In genomic region chr11:12141283-12141682, GRCh38 we compare ENCODE assay signal across 16 cellular contexts. TPM values are rescaled to one million over a fixed set of nuclear protein-coding genes. Genes with fewer than 3 reads are reported as not detected.
DNase-seq lines count a peak whose midpoint lies in the region; ATAC-seq and TF ChIP-seq lines count a peak whose summit lies in the region.
"Had no signal": no experiment of that assay in that cellular context is flagged by ENCODE, and none has a peak within 500 bp of the region (broad histone marks: within the 10 kb centered on the region; RNA-seq: fewer than 3 reads in every experiment).

No MANE protein-coding gene starts in this region.

- H3F3A ChIP-seq in SK-N-SH (replicated peaks; ENCODE audit: insufficient read depth) = peaks cover 28% of the 10 kb centered on the region

- no peak overlapping the region for H3K4me2 ChIP-seq in SK-N-SH

- no peaks in the 10 kb centered on the region for H3K27me3 ChIP-seq in Caco-2 (replicated peaks; ENCODE audit: control insufficient read depth, insufficient read depth, low read length)
- no peaks in the 10 kb centered on the region for H3K27me3 ChIP-seq in brain microvascular endothelial cell (replicated peaks)
- H3K27me3 ChIP-seq in sigmoid colon = no peaks in the 10 kb centered on the region
- no peaks in the 10 kb centered on the region for H3K27me3 ChIP-seq in right lobe of liver
- no peaks in the 10 kb centered on the region for H3K27me3 ChIP-seq in SK-N-SH (ENCODE audit: insufficient read depth)

- H2AFZ ChIP-seq in SK-N-SH (ENCODE audit: low read depth) = no peak overlapping the region

- TF ChIP-seq RAD21 in SK-N-SH (IDR thresholded peaks at IDR 0.05; ENCODE audit: low read length) = no peak

- ATAC-seq in right lobe of liver (no peak), GM18511 (IDR thresholded peaks at IDR 0.05; ENCODE audit: unreplicated experiment) (no peak)
- ATAC-seq: esophagus mucosa had no signal

- H3K4me1 Mint-ChIP-seq in Caco-2 (ENCODE audit: low read depth, unreplicated experiment) = peaks cover 55% of the 10 kb centered on the region

- no peaks in the 10 kb centered on the region for H3K27me3 Mint-ChIP-seq in Caco-2 (ENCODE audit: insufficient read depth, unreplicated experiment)
- H3K27me3 Mint-ChIP-seq: activated naive CD4-positive, alpha-beta T cell treated with anti-CD3 and anti-CD28 coated beads, Interleukin-2, amount 50 U/mL, for 24 hours had no signal

- 31 to 59% methylated on average over 1 of the region's 1 CpG for WGBS in sigmoid colon, 2 donors
- WGBS in right lobe of liver (ENCODE audit: insufficient coverage, low coverage, low lambda C conversion rate, missing lambda C conversion rate) = 80% methylated on average over 1 of the region's 1 CpG
- 93% methylated on average over 1 of the region's 1 CpG for WGBS in SK-N-SH (ENCODE audit: low lambda C conversion rate)

- no peak overlapping the region for H3K9ac ChIP-seq in SK-N-SH

- H3K9me3 ChIP-seq in Caco-2 (no peaks in the 10 kb centered on the region), KOPT-K1 (ENCODE audit: insufficient read depth, low read length, poor library complexity, severe bottlenecking) (no peaks in the 10 kb centered on the region), sigmoid colon (no peaks in the 10 kb centered on the region), right lobe of liver (no peaks in the 10 kb centered on the region), SK-N-SH (no peaks in the 10 kb centered on the region)

- no peak overlapping the region for H3K4me3 ChIP-seq in Caco-2 (ENCODE audit: low read depth, low read length)
- H3K4me3 ChIP-seq in brain microvascular endothelial cell (ENCODE audit: low read depth, low read length) = no peak overlapping the region
- H3K4me3 ChIP-seq in sigmoid colon = no peak overlapping the region
- no peak overlapping the region for H3K4me3 ChIP-seq in right lobe of liver
- H3K4me3 ChIP-seq in SK-N-SH (ENCODE audit: low read depth in 2 of 2, low read length in 1 of 2) = no peak overlapping the region

- no peaks in the 10 kb centered on the region for H3K9me2 ChIP-seq in SK-N-SH

- peak in 1 of 2 experiments; percentile 23 for DNase-seq in Caco-2
- DNase-seq in brain microvascular endothelial cell = no peak
- DNase-seq in sigmoid colon = no peak
- DNase-seq in right lobe of liver = no peak
- no peak for DNase-seq in SK-N-SH
- no peak for DNase-seq in Kasumi-1 (lab: John Stamatoyannopoulos, UW)
- DNase-seq: activated CD4-positive, alpha-beta T cell treated with anti-CD3 and anti-CD28 coated beads, Interleukin-2, amount 50 U/mL, for 48 hours; NCI-H510A treated with DMSO at 0.1 percent for 48 hours; retina; stimulated activated CD4-positive, alpha-beta T cell treated with anti-CD3 and anti-CD28 coated beads, Interleukin-4, amount 100 ng/mL, for 1 hour had no signal

- H4K20me1 ChIP-seq in SK-N-SH (ENCODE audit: insufficient read depth) = no peaks in the 10 kb centered on the region; the same call in 1 of the 2 replicates

- H3K36me3 Mint-ChIP-seq in Caco-2 (ENCODE audit: insufficient read depth, unreplicated experiment) = peaks cover 69% of the 10 kb centered on the region
- H3K36me3 Mint-ChIP-seq: activated naive CD4-positive, alpha-beta T cell treated with anti-CD3 and anti-CD28 coated beads, Interleukin-2, amount 50 U/mL, for 24 hours had no signal

- H3K36me3 ChIP-seq in Caco-2 (ENCODE audit: control insufficient read depth, insufficient read depth, low read length) = peaks cover 3% of the 10 kb centered on the region; the same call in 1 of the 2 replicates
- no peaks in the 10 kb centered on the region for H3K36me3 ChIP-seq in KOPT-K1 (ENCODE audit: insufficient read depth, low read length)
- H3K36me3 ChIP-seq in brain microvascular endothelial cell (replicated peaks) = peaks cover 84% of the 10 kb centered on the region
- H3K36me3 ChIP-seq in sigmoid colon = no peaks in the 10 kb centered on the region
- no peaks in the 10 kb centered on the region for H3K36me3 ChIP-seq in right lobe of liver
- peaks cover 6 to 38% of the 10 kb centered on the region in 2 experiments for H3K36me3 ChIP-seq in SK-N-SH (replicated peaks in 1 of 2; ENCODE audit: control insufficient read depth in 1 of 2, insufficient read depth in 2 of 2, low read length in 1 of 2)

- CTCF ChIA-PET in Caco-2 (lab: Charles Lee) (no interaction called here), SK-N-SH (lab: Yijun Ruan, JAX) (no interaction called here)

- intact Hi-C loops in Caco-2 (cut with micrococcal nuclease; ENCODE audit: unreplicated experiment) = no loop called here
- intact Hi-C loops in sigmoid colon (cut with DNase I) = loop anchor here (2.0 kb wide), 1 partner anchor 18 kb away; no protein-coding TSS in a partner anchor
- intact Hi-C loops in right lobe of liver (cut with DNase I) = no loop called here

- TF ChIP-seq POLR2A in sigmoid colon (IDR thresholded peaks at IDR 0.05) (no peak), right lobe of liver (IDR thresholded peaks at IDR 0.05) (no peak)

- TF ChIP-seq CTCF in Caco-2 (IDR thresholded peaks at IDR 0.05; ENCODE audit: insufficient read depth in 1 of 2, low read depth in 1 of 2, low read length in 1 of 2, severe bottlenecking in 1 of 2, unreplicated experiment in 1 of 2) (no peak), brain microvascular endothelial cell (IDR thresholded peaks at IDR 0.05; ENCODE audit: low read depth, low read length, missing control alignments) (no peak), sigmoid colon (IDR thresholded peaks at IDR 0.05) (no peak), right lobe of liver (IDR thresholded peaks at IDR 0.05) (no peak), SK-N-SH (IDR thresholded peaks at IDR 0.05) (no peak)

- H3K27ac Mint-ChIP-seq in Caco-2 (ENCODE audit: unreplicated experiment) = peak overlapping the region; percentile 83
- H3K27ac Mint-ChIP-seq: activated naive CD4-positive, alpha-beta T cell treated with anti-CD3 and anti-CD28 coated beads, Interleukin-2, amount 50 U/mL, for 24 hours had no signal

- in situ Hi-C loops in brain microvascular endothelial cell (cut with HindIII; ENCODE audit: low pct_ligation_motif_present, low sequenced_read_pairs) = no loop called here

- peak overlapping the region; percentile 31 for H3K4me3 Mint-ChIP-seq in Caco-2 (ENCODE audit: unreplicated experiment)
- H3K4me3 Mint-ChIP-seq: nephron had no signal

- H3K27ac ChIP-seq in KOPT-K1 (ENCODE audit: low read depth, low read length, poor library complexity, severe bottlenecking) (peak overlapping the region; percentile 32), brain microvascular endothelial cell (peak overlapping the region; percentile 88), sigmoid colon (peak overlapping the region; percentile 79 to 92 (median 88)), right lobe of liver (no peak overlapping the region), SK-N-SH (ENCODE audit: low read depth in 2 of 2, low read length in 1 of 2) (peak overlapping the region in 1 of 2 experiments; percentile 99; a peak in 2 of 4 replicates)
- H3K27ac ChIP-seq: C4-2B had no signal

- no TSS peak for BruUV-seq in Caco-2 (replicated peaks; lab: Mats Ljungman, UMichigan)

- POLR2A ChIA-PET in Caco-2 (lab: Charles Lee) (interaction anchor here (0.7 kb wide), 1 partner anchor 25 kb away, joined by 3 read pairs; no protein-coding TSS in a partner anchor), SK-N-SH (lab: Yijun Ruan, JAX) (no interaction called here)

- TF ChIP-seq EP300 in sigmoid colon (IDR thresholded peaks at IDR 0.05) = no peak
- TF ChIP-seq EP300 in SK-N-SH (IDR thresholded peaks at IDR 0.05; ENCODE audit: borderline replicate concordance in 1 of 2, low read depth in 1 of 2, low read length in 1 of 2) = no peak

- H3K4me1 ChIP-seq in Caco-2 (peaks cover 82% of the 10 kb centered on the region), sigmoid colon (peaks cover 0 to 89% (median 87%) of the 10 kb centered on the region in 4 donors), right lobe of liver (peaks cover 0 to 4% (median 1%) of the 10 kb centered on the region in 4 donors), SK-N-SH (ENCODE audit: control insufficient read depth in 1 of 2, insufficient read depth in 2 of 2, low read depth in 1 of 2, low read length in 1 of 2) (peaks cover 0 to 46% of the 10 kb centered on the region in 2 experiments; a peak in 3 of 4 replicates)

- peaks cover 98% of the 10 kb centered on the region for H3K79me2 ChIP-seq in SK-N-SH (ENCODE audit: insufficient read depth)

- H3K9me3 Mint-ChIP-seq in Caco-2 (ENCODE audit: unreplicated experiment) = no peaks in the 10 kb centered on the region
- H3K9me3 Mint-ChIP-seq: activated naive CD4-positive, alpha-beta T cell treated with anti-CD3 and anti-CD28 coated beads, Interleukin-2, amount 50 U/mL, for 24 hours; nephron had no signal

TF ChIP-seq in SK-N-SH, 30 proteins besides CTCF, POLR2A, EP300 and RAD21 (continues in another document):
- TF ChIP-seq GABPA (IDR thresholded peaks at IDR 0.05; ENCODE audit: low read depth) = no peak
- TF ChIP-seq, protein P1, sequence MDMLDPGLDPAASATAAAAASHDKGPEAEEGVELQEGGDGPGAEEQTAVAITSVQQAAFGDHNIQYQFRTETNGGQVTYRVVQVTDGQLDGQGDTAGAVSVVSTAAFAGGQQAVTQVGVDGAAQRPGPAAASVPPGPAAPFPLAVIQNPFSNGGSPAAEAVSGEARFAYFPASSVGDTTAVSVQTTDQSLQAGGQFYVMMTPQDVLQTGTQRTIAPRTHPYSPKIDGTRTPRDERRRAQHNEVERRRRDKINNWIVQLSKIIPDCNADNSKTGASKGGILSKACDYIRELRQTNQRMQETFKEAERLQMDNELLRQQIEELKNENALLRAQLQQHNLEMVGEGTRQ (IDR thresholded peaks at IDR 0.05; ENCODE audit: borderline replicate concordance, low read depth, low read length) = no peak
- TF ChIP-seq, protein P2, sequence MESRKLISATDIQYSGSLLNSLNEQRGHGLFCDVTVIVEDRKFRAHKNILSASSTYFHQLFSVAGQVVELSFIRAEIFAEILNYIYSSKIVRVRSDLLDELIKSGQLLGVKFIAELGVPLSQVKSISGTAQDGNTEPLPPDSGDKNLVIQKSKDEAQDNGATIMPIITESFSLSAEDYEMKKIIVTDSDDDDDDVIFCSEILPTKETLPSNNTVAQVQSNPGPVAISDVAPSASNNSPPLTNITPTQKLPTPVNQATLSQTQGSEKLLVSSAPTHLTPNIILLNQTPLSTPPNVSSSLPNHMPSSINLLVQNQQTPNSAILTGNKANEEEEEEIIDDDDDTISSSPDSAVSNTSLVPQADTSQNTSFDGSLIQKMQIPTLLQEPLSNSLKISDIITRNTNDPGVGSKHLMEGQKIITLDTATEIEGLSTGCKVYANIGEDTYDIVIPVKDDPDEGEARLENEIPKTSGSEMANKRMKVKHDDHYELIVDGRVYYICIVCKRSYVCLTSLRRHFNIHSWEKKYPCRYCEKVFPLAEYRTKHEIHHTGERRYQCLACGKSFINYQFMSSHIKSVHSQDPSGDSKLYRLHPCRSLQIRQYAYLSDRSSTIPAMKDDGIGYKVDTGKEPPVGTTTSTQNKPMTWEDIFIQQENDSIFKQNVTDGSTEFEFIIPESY (IDR thresholded peaks at IDR 0.05; ENCODE audit: borderline replicate concordance, low read depth) = no peak
- no peak for TF ChIP-seq CHD2 (IDR thresholded peaks at IDR 0.05; ENCODE audit: low read length, partially characterized antibody)

RNA-seq across cellular contexts. Expression of gene MICAL2, which starts 30.9 kb away (rescaled TPM):
- 247 and 272 TPM in 2 replicates for total RNA-seq in Caco-2 (2022)
- 100 to 1,000 TPM; 115 to 145 (median 130) TPM for total RNA-seq in sigmoid colon
- polyA plus RNA-seq in sigmoid colon = 10 to 100 TPM; 36.6 to 92.2 (median 91.1) TPM
- total RNA-seq in right lobe of liver = 10 to 100 TPM; 17.0 to 50.7 (median 35.9) TPM
- polyA plus RNA-seq in SK-N-SH (2012; rRNA removed) = 54.6 and 67.9 TPM in 2 replicates
- polyA plus RNA-seq in SK-N-SH (2012; cell fraction: cytosol; rRNA removed) = 38.0 and 41.1 TPM in 2 replicates
- polyA plus RNA-seq in SK-N-SH (2012; cell fraction: nucleus; rRNA removed) = 76.3 and 84.6 TPM in 2 replicates

Comparison
In these comparisons a context has a peak if more than half of its experiments do, and no peak if none do; other contexts are left out.
1. H3K27ac ChIP-seq: peak in KOPT-K1 (single experiment), brain microvascular endothelial cell (single experiment) and sigmoid colon (4 of 4); none in right lobe of liver (0 of 3).